In the genomic region with DNA sequence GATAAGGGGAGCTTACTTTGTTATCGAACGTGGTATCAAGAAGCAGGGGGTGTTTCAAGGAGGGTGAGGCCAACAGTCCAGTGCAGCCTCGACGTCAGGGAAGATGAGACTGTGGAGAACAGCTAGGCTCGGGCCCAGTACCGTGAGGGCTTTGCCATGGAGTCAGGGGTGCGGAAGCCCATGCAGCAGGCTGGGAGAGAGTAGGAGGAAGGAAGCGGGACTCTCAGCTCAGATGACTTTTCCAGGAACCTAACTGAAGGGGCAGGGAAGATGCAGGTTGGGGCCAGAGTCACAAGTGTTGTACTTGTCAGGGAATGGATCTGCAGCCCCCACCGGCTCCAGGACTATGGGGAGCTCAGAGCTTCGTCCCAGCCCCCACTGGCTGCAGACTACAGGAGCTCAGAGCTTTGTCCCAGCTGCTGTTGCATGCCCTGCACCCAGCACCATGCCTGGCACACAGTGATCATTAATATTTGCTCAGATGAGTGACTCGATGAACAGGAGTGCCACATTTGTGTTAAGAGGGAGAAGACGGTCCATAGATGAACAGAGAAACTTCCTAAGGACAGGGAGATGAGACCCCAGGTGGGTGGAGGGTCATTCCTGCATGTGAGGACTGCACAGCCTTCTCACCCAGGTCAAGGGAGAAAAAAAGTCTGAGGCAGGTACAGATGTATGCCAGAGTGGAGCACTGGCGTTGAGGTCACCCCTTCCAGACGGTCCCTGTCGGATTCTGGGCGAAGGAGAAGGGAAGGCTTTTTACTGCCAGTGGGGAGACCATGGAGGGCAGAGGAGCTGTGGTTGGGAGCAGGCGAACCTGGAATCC, we compare ENCODE assay signal across 12 cellular contexts. TPM values are rescaled to one million over a fixed set of nuclear protein-coding genes. Genes with fewer than 3 reads are reported as not detected.
DNase-seq lines count a peak whose midpoint lies in the region; ATAC-seq, FAIRE-seq and TF ChIP-seq lines count a peak whose summit lies in the region.
"Had no signal": no experiment of that assay in that cellular context is flagged by ENCODE, and none has a peak within 500 bp of the region (broad histone marks: within the 10 kb centered on the region; RNA-seq: fewer than 3 reads in every experiment).

No MANE protein-coding gene starts in this region.

- H3K9ac ChIP-seq in iPS-20b (ENCODE audit: low read depth, low read length), result 0 out of 2 replicates have a peak overlapping the region, but pooled peaks have one; percentile 11

- H3K4me1 ChIP-seq in iPS-20b (ENCODE audit: insufficient read depth, low read length) (no peaks in the 10 kb centered on the region), stomach (peaks cover 0 to 2% (median 0%) of the 10 kb centered on the region in 4 donors)

- no peak for TF ChIP-seq CTCF in stomach (IDR thresholded peaks at IDR 0.05)
- TF ChIP-seq CTCF in GM13977 (IDR thresholded peaks at IDR 0.05; ENCODE audit: extremely low read depth, insufficient read depth, missing control alignments), result no peak

- in situ Hi-C loops in GM13977 (cut with MboI; ENCODE audit: low pct_unique_long_range_greater_than_20kb, low sequenced_read_pairs, unreplicated experiment), result no loop called here

- H3K4me3 ChIP-seq in iPS-20b (ENCODE audit: low read length) (no peak overlapping the region), stomach (no peak overlapping the region)
- H3K4me3 ChIP-seq: heart left ventricle had no signal

- TF ChIP-seq EP300 in stomach (IDR thresholded peaks at IDR 0.05), result no peak

- ATAC-seq in GM18907 (IDR thresholded peaks at IDR 0.05; ENCODE audit: unreplicated experiment) (peak; percentile 23), GM21528 (IDR thresholded peaks at IDR 0.05; ENCODE audit: low FRiP score, unreplicated experiment) (peak; percentile 34), HG03135 (IDR thresholded peaks at IDR 0.05; ENCODE audit: unreplicated experiment) (peak; percentile 18), GM21737 (IDR thresholded peaks at IDR 0.05; ENCODE audit: unreplicated experiment) (no peak)
- ATAC-seq: heart left ventricle had no signal

- H3K27me3 ChIP-seq in iPS-20b (ENCODE audit: insufficient read depth, low read length) (no peaks in the 10 kb centered on the region), stomach (no peaks in the 10 kb centered on the region)
- H3K27me3 ChIP-seq: heart left ventricle had no signal

- H3K9me3 ChIP-seq in iPS-20b (ENCODE audit: insufficient read depth, low read depth, low read length) (no peaks in the 10 kb centered on the region), stomach (no peaks in the 10 kb centered on the region)
- H3K9me3 ChIP-seq: heart left ventricle, neutrophil had no signal

- H3K27ac ChIP-seq in iPS-20b (ENCODE audit: low read length), result no peak overlapping the region
- no peak overlapping the region for H3K27ac ChIP-seq in stomach
- H3K27ac ChIP-seq: neutrophil, RWPE1 had no signal

- TF ChIP-seq POLR2A in stomach (IDR thresholded peaks at IDR 0.05), result no peak

- no peak for FAIRE-seq in frontal cortex (lab: Jason Lieb, UNC)
- FAIRE-seq: TTC549 had no signal

- H3K36me3 ChIP-seq in iPS-20b (ENCODE audit: insufficient read depth, low read depth, low read length), result no peaks in the 10 kb centered on the region
- no peaks in the 10 kb centered on the region for H3K36me3 ChIP-seq in stomach
- H3K36me3 ChIP-seq: heart left ventricle, neutrophil had no signal

- no peak for DNase-seq in stomach
- no peak for DNase-seq in GM13977 (ENCODE audit: low spot score)
- no peak for DNase-seq in frontal cortex (ENCODE audit: low spot score in 2 of 2)
- DNase-seq: heart left ventricle had no signal

- intact Hi-C loops in stomach (cut with DNase I; ENCODE audit: low total_unique reads), result no loop called here

- WGBS in stomach, 5 donors, result 73 to 86% (median 76%) methylated on average over 17 of the region's 17 CpGs

RNA-seq across cellular contexts. Expression of a gene that starts 36.4 kb away (rescaled TPM):
- 10 to 100 TPM; 10.4 to 45.5 (median 19.3) TPM for total RNA-seq in stomach
- 10 to 100 TPM in 2 of 3 donors, 1 to 10 TPM in 1; 9.9 to 13.8 (median 10.6) TPM for polyA plus RNA-seq in stomach
- total RNA-seq in frontal cortex, result 16.7 TPM

RNA-seq across cellular contexts. Expression of a gene that starts 38.1 kb away (rescaled TPM):
- total RNA-seq in stomach (10 to 100 TPM in 3 of 5 donors, 1 to 10 TPM in 2; 7.0 to 21.0 (median 14.8) TPM), frontal cortex (7.3 TPM)
- polyA plus RNA-seq in stomach, result 1 to 10 TPM; 4.2 to 7.0 (median 5.0) TPM
